8 cellular contexts compared by ENCODE assay signal in genomic region chr10:91409069-91409868, GRCh38. TPM values are rescaled to one million over a fixed set of nuclear protein-coding genes. Genes with fewer than 3 reads are reported as not detected.
DNase-seq lines count a peak whose midpoint lies in the region; ATAC-seq, FAIRE-seq and TF ChIP-seq lines count a peak whose summit lies in the region.

No MANE protein-coding gene starts in this region.

- peak overlapping the region; percentile 78 for H3K27ac Mint-ChIP-seq in activated naive CD8-positive, alpha-beta T cell treated with anti-CD3 and anti-CD28 coated beads for 36 hours

- H3K36me3 ChIP-seq in neutrophil = no peaks in the 10 kb centered on the region

- H3K4me3 Mint-ChIP-seq in activated naive CD8-positive, alpha-beta T cell treated with anti-CD3 and anti-CD28 coated beads for 36 hours = peak overlapping the region; percentile 81

- ATAC-seq in HG03575 (IDR thresholded peaks at IDR 0.05; ENCODE audit: extremely low read depth, insufficient number of reproducible peaks, low FRiP score, unreplicated experiment) = peak; percentile 8

- H3K4me1 ChIP-seq in neutrophil (ENCODE audit: control insufficient read depth in 1 of 2, insufficient read depth in 1 of 2, low read depth in 1 of 2, low read length in 1 of 2) = peaks cover 12 to 16% of the 10 kb centered on the region in 2 experiments

- H3K27me3 ChIP-seq in neutrophil = peaks cover 94% of the 10 kb centered on the region

- H3K36me3 Mint-ChIP-seq in activated naive CD8-positive, alpha-beta T cell treated with anti-CD3 and anti-CD28 coated beads for 36 hours = no peaks in the 10 kb centered on the region

- peak; percentile 32 for FAIRE-seq in urothelium cell line (lab: Jason Lieb, UNC)

- peaks cover 24% of the 10 kb centered on the region for H3K27me3 Mint-ChIP-seq in activated naive CD8-positive, alpha-beta T cell treated with anti-CD3 and anti-CD28 coated beads for 36 hours

- TF ChIP-seq CTCF in GM20000 (IDR thresholded peaks at IDR 0.05; ENCODE audit: extremely low read depth, missing control alignments) (no peak), neutrophil (IDR thresholded peaks at IDR 0.05) (no peak)

- H3K4me1 Mint-ChIP-seq in activated naive CD8-positive, alpha-beta T cell treated with anti-CD3 and anti-CD28 coated beads for 36 hours = peaks cover 19% of the 10 kb centered on the region

- no peaks in the 10 kb centered on the region for H3K9me3 ChIP-seq in neutrophil

- peak overlapping the region; percentile 64 to 66 for H3K4me3 ChIP-seq in neutrophil (ENCODE audit: low read depth in 1 of 2, low read length in 1 of 2)

- no peak overlapping the region for H3K27ac ChIP-seq in neutrophil

- DNase-seq in DMS153 (lab: John Stamatoyannopoulos, UW) (peak; percentile 78), GM20000 (ENCODE audit: low spot score) (peak; percentile 62), NCI-H82 (lab: John Stamatoyannopoulos, UW) (peak; percentile 89), glomerular visceral epithelial cell (ENCODE audit: extremely low spot score) (peak; percentile 90), urothelium cell line (ENCODE audit: low spot score) (peak; percentile 71)
- no peak for DNase-seq in activated naive CD8-positive, alpha-beta T cell treated with anti-CD3 and anti-CD28 coated beads for 36 hours

- no peaks in the 10 kb centered on the region for H3K9me3 Mint-ChIP-seq in activated naive CD8-positive, alpha-beta T cell treated with anti-CD3 and anti-CD28 coated beads for 36 hours

RNA-seq across cellular contexts. Expression of gene HECTD2, which starts 0.9 kb away (rescaled TPM):
- total RNA-seq in activated naive CD8-positive, alpha-beta T cell treated with anti-CD3 and anti-CD28 coated beads for 36 hours = 1 to 10 TPM; 2.6 to 2.9 TPM
